19 cellular contexts compared by ENCODE assay signal in the genomic region with DNA sequence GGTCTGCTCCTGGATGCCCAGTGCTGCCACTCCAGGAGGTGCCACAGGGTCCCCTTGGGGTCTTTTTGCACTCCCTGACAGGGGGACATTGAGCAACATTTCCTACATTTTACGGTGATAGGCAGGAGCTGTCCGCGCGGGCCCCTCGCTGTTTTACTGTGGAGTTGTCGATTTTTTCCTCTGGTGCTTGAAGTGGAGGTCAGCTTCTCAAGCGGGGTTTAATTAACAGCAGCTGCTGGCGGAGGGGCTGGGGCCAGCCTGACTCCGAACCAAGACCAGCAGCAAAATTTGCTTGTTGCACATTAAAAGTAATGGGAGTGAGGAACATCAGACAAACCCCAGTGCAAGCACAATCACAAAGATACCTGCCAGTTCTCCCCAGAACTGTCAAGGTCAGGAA. TPM values are rescaled to one million over a fixed set of nuclear protein-coding genes. Genes with fewer than 3 reads are reported as not detected.
DNase-seq lines count a peak whose midpoint lies in the region; ATAC-seq, FAIRE-seq and TF ChIP-seq lines count a peak whose summit lies in the region.
"Had no signal": no experiment of that assay in that cellular context is flagged by ENCODE, and none has a peak within 500 bp of the region (broad histone marks: within the 10 kb centered on the region; RNA-seq: fewer than 3 reads in every experiment).

No MANE protein-coding gene starts in this region.

- no peak overlapping the region for H3K4me3 ChIP-seq in skeletal muscle satellite cell (ENCODE audit: low read length)
- H3K4me3 ChIP-seq in gastrocnemius medialis = no peak overlapping the region
- H3K4me3 ChIP-seq: tibial artery had no signal

- no peaks in the 10 kb centered on the region for H3K9me3 ChIP-seq in skeletal muscle satellite cell (replicated peaks; ENCODE audit: low read length)
- no peaks in the 10 kb centered on the region for H3K9me3 ChIP-seq in gastrocnemius medialis
- H3K9me3 ChIP-seq: tibial artery had no signal

- POLR2A ChIA-PET in RWPE1 (lab: Yijun Ruan, JAX; ENCODE audit: low non-redundant PET) = no interaction called here

- no peaks in the 10 kb centered on the region for H3K36me3 ChIP-seq in skeletal muscle satellite cell (ENCODE audit: insufficient read depth, low read length)
- H3K36me3 ChIP-seq in gastrocnemius medialis = no peaks in the 10 kb centered on the region
- H3K36me3 ChIP-seq: tibial artery had no signal

- in situ Hi-C loops in gastrocnemius medialis (cut with MboI; ENCODE audit: low sequenced_read_pairs in 4 of 4) = loop anchor here in 1 of 4 donors (25.0 kb wide), 1 partner anchor 374 kb away; no protein-coding TSS in a partner anchor

- peak; percentile 36 for FAIRE-seq in GM12892 (lab: Jason Lieb, UNC)
- FAIRE-seq: frontal cortex had no signal

- no peak for ATAC-seq in gastrocnemius medialis
- no peak for ATAC-seq in GM18870 (IDR thresholded peaks at IDR 0.05; ENCODE audit: unreplicated experiment)
- ATAC-seq: left ventricle myocardium superior; naive thymus-derived CD8-positive, alpha-beta T cell; stimulated activated naive CD8-positive, alpha-beta T cell treated with anti-CD3 and anti-CD28 coated beads, Interleukin-15, amount 100 ng/mL, for 72 hours had no signal

- H3K27me3 ChIP-seq in skeletal muscle satellite cell (ENCODE audit: control insufficient read depth, insufficient read depth, low read length) = no peaks in the 10 kb centered on the region
- no peaks in the 10 kb centered on the region for H3K27me3 ChIP-seq in gastrocnemius medialis

- no peak for DNase-seq in GM12892 (ENCODE audit: insufficient read length)
- DNase-seq in RWPE1 (ENCODE audit: low spot score) = no peak
- DNase-seq in fibroblast of peridontal ligament (ENCODE audit: extremely low read depth) = peak; percentile 29
- DNase-seq in GF-D8 (lab: John Stamatoyannopoulos, UW) = no peak
- no peak for DNase-seq in gastrocnemius medialis
- DNase-seq: activated CD4-positive, alpha-beta T cell treated with anti-CD3 and anti-CD28 coated beads, Interleukin-2, amount 50 U/mL, for 1 hour; activated naive CD4-positive, alpha-beta T cell treated with anti-CD3 and anti-CD28 coated beads, Interleukin-2, amount 50 U/mL, for 16 hours; dermis blood vessel endothelial cell; hippocampal formation; left ventricle myocardium superior; midbrain; naive thymus-derived CD8-positive, alpha-beta T cell; NCI-H1694; stimulated activated naive CD8-positive, alpha-beta T cell treated with anti-CD3 and anti-CD28 coated beads, Interleukin-15, amount 100 ng/mL, for 72 hours; T-helper 9 cell; tibial artery had no signal

- TF ChIP-seq CTCF in RWPE1 (conservative IDR thresholded peaks at IDR 0.05; ENCODE audit: low read depth) (no peak), gastrocnemius medialis (IDR thresholded peaks at IDR 0.05 in 4 of 5, conservative IDR thresholded peaks at IDR 0.05 in 1 of 5) (no peak)

- no peak for TF ChIP-seq POLR2A in GM12892 (IDR thresholded peaks at IDR 0.05; ENCODE audit: low read depth, low read length)
- no peak for TF ChIP-seq POLR2A in gastrocnemius medialis (IDR thresholded peaks at IDR 0.05)

- H3K27ac ChIP-seq in RWPE1 (peak overlapping the region; percentile 58), gastrocnemius medialis (no peak overlapping the region)
- H3K27ac ChIP-seq: tibial artery had no signal

- CTCF ChIA-PET in RWPE1 (lab: Yijun Ruan, JAX) = no interaction called here

- H3K9ac ChIP-seq in skeletal muscle satellite cell (ENCODE audit: low read depth, low read length) = no peak overlapping the region

- intact Hi-C loops in gastrocnemius medialis (cut with DNase I; ENCODE audit: low total_unique reads) = no loop called here

- peak overlapping the region; percentile 25 for H3K4me2 ChIP-seq in skeletal muscle satellite cell (ENCODE audit: low read length)

- peaks cover 58% of the 10 kb centered on the region for H3K4me1 ChIP-seq in skeletal muscle satellite cell (ENCODE audit: control insufficient read depth, insufficient read depth, low read length)
- peaks cover 45 to 52% of the 10 kb centered on the region in 2 donors for H3K4me1 ChIP-seq in gastrocnemius medialis

RNA-seq across cellular contexts. Expression of gene SH3TC1, which starts 13.2 kb away (rescaled TPM):
- 12.2 TPM for polyA plus RNA-seq in GM12892 (2012; ENCODE audit: missing spikeins)
- 11.7 and 17.5 TPM in 2 replicates for total RNA-seq in skeletal muscle satellite cell (2012; rRNA removed)
- total RNA-seq in gastrocnemius medialis = 1 to 10 TPM; 2.9 to 8.5 (median 5.8) TPM

RNA-seq across cellular contexts. Expression of gene ABLIM2, which starts 27.3 kb away (rescaled TPM):
- 0.13 TPM for polyA plus RNA-seq in GM12892 (2012; ENCODE audit: missing spikeins)
- 0.25 and 9.6 TPM in 2 replicates for total RNA-seq in skeletal muscle satellite cell (2012; rRNA removed)
- total RNA-seq in gastrocnemius medialis = 100 to 1,000 TPM; 177 to 281 (median 244) TPM
